ENCODE assay signal across 24 cellular contexts in the genomic region with DNA sequence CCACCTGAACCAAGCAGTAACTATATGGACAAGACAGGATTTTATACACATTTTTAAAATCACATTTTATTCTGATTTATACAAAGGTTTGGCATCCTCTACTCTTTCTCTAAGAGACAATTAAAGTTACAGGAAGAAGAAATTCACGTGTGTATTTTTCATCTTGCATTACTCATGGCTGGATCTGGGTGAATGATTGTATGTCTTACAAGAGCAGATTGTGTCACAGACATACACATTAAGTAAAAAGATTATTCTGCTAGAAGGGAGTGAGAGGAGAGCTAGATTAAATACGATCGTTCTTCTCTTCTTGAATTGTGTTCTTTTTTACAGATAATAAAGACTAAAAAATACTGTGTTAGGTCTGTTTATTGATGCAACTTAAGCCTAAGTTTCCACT.
"Had no signal": no experiment of that assay in that cellular context is flagged by ENCODE, and none has a peak within 500 bp of the region (broad histone marks: within the 10 kb centered on the region; RNA-seq: fewer than 3 reads in every experiment).

No MANE protein-coding gene starts in this region.

- DNase-seq: activated CD4-positive, alpha-beta T cell treated with anti-CD3 and anti-CD28 coated beads for 48 hours; activated CD4-positive, alpha-beta T cell treated with anti-CD3 and anti-CD28 coated beads, Interleukin-2, amount 50 U/mL, for 4 hours; activated CD8-positive, alpha-beta memory T cell treated with anti-CD3 and anti-CD28 coated beads, Interleukin-2, amount 50 U/mL, for 48 hours; activated CD8-positive, alpha-beta T cell treated with anti-CD3 and anti-CD28 coated beads, Interleukin-2, amount 10 ng/mL, durations not matched to agents 7 days and 5 days; activated naive CD4-positive, alpha-beta T cell treated with anti-CD3 and anti-CD28 coated beads, Interleukin-2, amount 50 U/mL, for 16 hours; activated naive CD8-positive, alpha-beta T cell treated with anti-CD3 and anti-CD28 coated beads, Interleukin-2, amount 10 ng/mL, durations not matched to agents 7 days and 5 days; activated T-cell treated with anti-CD3 and anti-CD28 coated beads, Interleukin-2, amount 50 U/mL, for 1 hour; adrenal gland; aorta; central memory CD4-positive, alpha-beta T cell; MM.1S; NCI-H1105 treated with DMSO at 0.1 percent for 48 hours; NCI-H146; NCI-H187 treated with DMSO at 0.1 percent for 48 hours; NCI-H2081 treated with DMSO at 0.1 percent for 48 hours; NCI-H2171; NCI-H2227 treated with DMSO at 0.1 percent for 48 hours; NCI-H446 treated with DMSO at 0.1 percent for 48 hours; NCI-H524 treated with DMSO at 0.1 percent for 48 hours; NCI-H774; NK-92 treated with Interleukin-12 subunit alpha and Interleukin-12 subunit beta, amount 100 ng/mL, for 24 hours; OCI-M1; RPMI8226; T-helper 1 cell had no signal
